27 cellular contexts compared by ENCODE assay signal in the genomic region with DNA sequence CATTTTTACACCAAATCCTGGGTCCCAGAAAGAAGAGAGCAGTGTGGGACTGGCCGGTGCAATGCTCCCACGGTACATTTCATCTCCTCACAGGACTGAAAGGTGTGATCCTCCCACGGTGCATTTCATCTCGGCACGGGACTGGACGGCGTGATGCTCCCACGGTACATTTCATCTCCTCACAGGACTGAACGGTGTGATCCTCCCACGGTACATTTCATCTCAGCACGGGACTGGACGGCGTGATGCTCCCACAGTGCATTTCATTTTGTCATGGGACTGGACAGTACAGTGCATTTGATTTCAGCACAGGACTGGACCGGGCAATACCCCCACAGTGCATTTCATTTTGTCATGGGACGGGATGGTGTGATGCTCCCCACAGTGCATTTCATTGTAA. TPM values are rescaled to one million over a fixed set of nuclear protein-coding genes. Genes with fewer than 3 reads are reported as not detected.
"Had no signal": no experiment of that assay in that cellular context is flagged by ENCODE, and none has a peak within 500 bp of the region (broad histone marks: within the 10 kb centered on the region; RNA-seq: fewer than 3 reads in every experiment).

No MANE protein-coding gene starts in this region.

- H3K27ac Mint-ChIP-seq: activated CD4-positive, alpha-beta T cell treated with anti-CD3 and anti-CD28 coated beads, Interleukin-2, amount 10 ng/mL, durations not matched to agents 7 days and 5 days; activated CD8-positive, alpha-beta memory T cell treated with anti-CD3 and anti-CD28 coated beads, Interleukin-2, amount 10 ng/mL, durations not matched to agents 7 days and 5 days; activated CD8-positive, alpha-beta T cell treated with anti-CD3 and anti-CD28 coated beads for 36 hours; activated T-helper 1 cell treated with anti-CD3 and anti-CD28 coated beads, Interleukin-12 subunit alpha, Interleukin-12 subunit beta, Interleukin-2, Interleukin-4 antibody, amounts not matched to agents 30 ng/mL and 10 ng/mL and 1 ng/mL, durations not matched to agents 14 hours and 24 hours and 36 hours; stimulated activated memory B cell treated with anti-CD40 and anti-IgM and Interleukin-4, amounts not matched to agents 10 μg/mL and 1 μg/mL and 100 μg/mL, for 72 hours; T-helper 2 cell treated with Interferon-gamma antibody and Interleukin-4, amounts not matched to agents 5 μg/mL and 100 μg/mL, for 36 hours had no signal

- H3K27ac ChIP-seq: ascending aorta, brain microvascular endothelial cell, foreskin keratinocyte, right lobe of liver, testis, vagina, VCaP had no signal

- H3K36me3 ChIP-seq: ascending aorta, brain microvascular endothelial cell, right lobe of liver, vagina had no signal

- H3K27me3 ChIP-seq: ascending aorta, brain microvascular endothelial cell, foreskin keratinocyte, right lobe of liver, testis, vagina had no signal

- H3K9me3 ChIP-seq: ascending aorta, right lobe of liver, testis, vagina had no signal

- FAIRE-seq: colon, islet of Langerhans, small intestine had no signal

- H3K4me1 Mint-ChIP-seq: activated CD4-positive, alpha-beta T cell treated with anti-CD3 and anti-CD28 coated beads, Interleukin-2, amount 10 ng/mL, durations not matched to agents 7 days and 5 days; activated CD8-positive, alpha-beta memory T cell treated with anti-CD3 and anti-CD28 coated beads, Interleukin-2, amount 10 ng/mL, durations not matched to agents 7 days and 5 days; stimulated activated memory B cell treated with anti-CD40 and anti-IgM and Interleukin-4, amounts not matched to agents 10 μg/mL and 1 μg/mL and 100 μg/mL, for 72 hours had no signal

- DNase-seq: activated CD4-positive, alpha-beta T cell treated with anti-CD3 and anti-CD28 coated beads, Interleukin-2, amount 10 ng/mL, durations not matched to agents 7 days and 5 days; activated CD4-positive, CD25-positive, alpha-beta regulatory T cell treated with anti-CD3 and anti-CD28 coated beads, Interleukin-2, amount 50 U/mL, for 72 hours; activated CD8-positive, alpha-beta memory T cell treated with anti-CD3 and anti-CD28 coated beads, Interleukin-2, amount 10 ng/mL, durations not matched to agents 7 days and 5 days; activated CD8-positive, alpha-beta T cell treated with anti-CD3 and anti-CD28 coated beads for 36 hours; activated gamma-delta T cell; activated naive CD4-positive, alpha-beta T cell treated with anti-CD3 and anti-CD28 coated beads, Interleukin-2, amount 50 U/mL, for 16 hours; brain microvascular endothelial cell; effector memory CD4-positive, alpha-beta T cell; foreskin keratinocyte; hippocampal formation; left ventricle myocardium superior; nucleus accumbens; right lobe of liver; small intestine; stimulated activated CD4-positive, alpha-beta T cell treated with anti-CD3 and anti-CD28 coated beads, Interleukin-15, amount 100 ng/mL, for 24 hours; testis; trophoblast cell had no signal

- H3K4me3 ChIP-seq: ascending aorta, right lobe of liver, testis, vagina had no signal

- ATAC-seq: activated CD8-positive, alpha-beta memory T cell treated with anti-CD3 and anti-CD28 coated beads, Interleukin-2, amount 10 ng/mL, durations not matched to agents 7 days and 5 days; activated CD8-positive, alpha-beta T cell treated with anti-CD3 and anti-CD28 coated beads for 36 hours; foreskin keratinocyte; left ventricle myocardium superior; natural killer cell treated with Interleukin-12 subunit alpha and Interleukin-12 subunit beta and Interleukin-15 and Interleukin-18, amount 100 ng/mL, for 72 hours; right lobe of liver had no signal

- H3K4me1 ChIP-seq: ascending aorta, right lobe of liver, testis, vagina had no signal

- H3K4me3 Mint-ChIP-seq: activated CD4-positive, alpha-beta T cell treated with anti-CD3 and anti-CD28 coated beads, Interleukin-2, amount 10 ng/mL, durations not matched to agents 7 days and 5 days; activated CD8-positive, alpha-beta memory T cell treated with anti-CD3 and anti-CD28 coated beads, Interleukin-2, amount 10 ng/mL, durations not matched to agents 7 days and 5 days; activated CD8-positive, alpha-beta T cell treated with anti-CD3 and anti-CD28 coated beads for 36 hours; activated T-helper 1 cell treated with anti-CD3 and anti-CD28 coated beads, Interleukin-12 subunit alpha, Interleukin-12 subunit beta, Interleukin-2, Interleukin-4 antibody, amounts not matched to agents 30 ng/mL and 10 ng/mL and 1 ng/mL, durations not matched to agents 14 hours and 24 hours and 36 hours; central memory CD8-positive, alpha-beta T cell; stimulated activated memory B cell treated with anti-CD40 and anti-IgM and Interleukin-4, amounts not matched to agents 10 μg/mL and 1 μg/mL and 100 μg/mL, for 72 hours; T-helper 2 cell treated with Interferon-gamma antibody and Interleukin-4, amounts not matched to agents 5 μg/mL and 100 μg/mL, for 36 hours had no signal

RNA-seq across cellular contexts. Expression of a gene that starts 9.8 kb away (rescaled TPM):
- total RNA-seq: activated CD4-positive, alpha-beta T cell treated with anti-CD3 and anti-CD28 coated beads, Interleukin-2, amount 10 ng/mL, durations not matched to agents 7 days and 5 days; activated CD8-positive, alpha-beta memory T cell treated with anti-CD3 and anti-CD28 coated beads, Interleukin-2, amount 10 ng/mL, durations not matched to agents 7 days and 5 days; activated T-helper 1 cell treated with anti-CD3 and anti-CD28 coated beads, Interleukin-12 subunit alpha, Interleukin-12 subunit beta, Interleukin-2, Interleukin-4 antibody, amounts not matched to agents 30 ng/mL and 10 ng/mL and 1 ng/mL, durations not matched to agents 14 hours and 24 hours and 36 hours; left ventricle myocardium superior; natural killer cell treated with Interleukin-12 subunit alpha and Interleukin-12 subunit beta and Interleukin-15 and Interleukin-18, amount 100 ng/mL, for 72 hours had no signal
